In genomic region chr10:77497748-77498147, GRCh38 we compare ENCODE assay signal across 2 cellular contexts.
TF ChIP-seq lines count a peak whose summit lies in the region.

No MANE protein-coding gene starts in this region.

TF ChIP-seq in A549, 52 proteins besides CTCF, POLR2A, EP300 and RAD21:
- TF ChIP-seq HOXA7 (CRISPR knock-in tag; IDR thresholded peaks at IDR 0.05): no peak

TF ChIP-seq in GM23338, 12 proteins besides CTCF, POLR2A, EP300 and RAD21:
- TF ChIP-seq ZNF331 (CRISPR knock-in tag; IDR thresholded peaks at IDR 0.05; ENCODE audit: low read depth) (no peak), ZNF462 (CRISPR knock-in tag; IDR thresholded peaks at IDR 0.05) (no peak), ETS1 (IDR thresholded peaks at IDR 0.05) (no peak), POLR2AphosphoS5 (IDR thresholded peaks at IDR 0.05; ENCODE audit: low read depth) (no peak), CREB1 (CRISPR knock-in tag; IDR thresholded peaks at IDR 0.05; ENCODE audit: low read depth) (no peak), EZH2phosphoT487 (IDR thresholded peaks at IDR 0.05; ENCODE audit: unreplicated experiment) (no peak), EZH2 (IDR thresholded peaks at IDR 0.05; ENCODE audit: low read depth, unreplicated experiment) (no peak)
TF ChIP-seq in GM23338: peak in this region for 0.
